1 cellular context compared by ENCODE assay signal in genomic region chr7:92584953-92585352, GRCh38.
TF ChIP-seq lines count a peak whose summit lies in the region.

No MANE protein-coding gene starts in this region.

TF ChIP-seq in K562, 482 proteins besides CTCF, POLR2A, EP300 and RAD21 (continues in another document):
- TF ChIP-seq SAFB2 (IDR thresholded peaks at IDR 0.05; ENCODE audit: borderline replicate concordance, low read depth, low read length, severe bottlenecking) (no peak), KAT2B (IDR thresholded peaks at IDR 0.05; ENCODE audit: low read depth, low read length) (no peak), ZNF778 (CRISPR knock-in tag; IDR thresholded peaks at IDR 0.05) (no peak), MAFK (IDR thresholded peaks at IDR 0.05; ENCODE audit: low read length) (no peak), ZNF75A (CRISPR knock-in tag; IDR thresholded peaks at IDR 0.05) (no peak), THRB (CRISPR knock-in tag; conservative IDR thresholded peaks at IDR 0.05) (no peak), KHSRP (IDR thresholded peaks at IDR 0.05) (no peak), RNF2 (IDR thresholded peaks at IDR 0.05) (no peak), ELK1 (CRISPR knock-in tag; IDR thresholded peaks at IDR 0.05) (no peak), RBM25 (IDR thresholded peaks at IDR 0.05; ENCODE audit: low read depth, low read length, severe bottlenecking) (peak; percentile 77), ELK3 (CRISPR knock-in tag; IDR thresholded peaks at IDR 0.05) (no peak), ZNF282 (CRISPR knock-in tag; IDR thresholded peaks at IDR 0.05) (no peak), SMARCA4 (IDR thresholded peaks at IDR 0.05) (no peak), GABPA (tag; conservative IDR thresholded peaks at IDR 0.05; ENCODE audit: low read depth) (peak; percentile 44; the same call in 1 of the 2 replicates), RBM17 (IDR thresholded peaks at IDR 0.05; ENCODE audit: borderline replicate concordance, low read depth, low read length) (no peak), MNT (conservative IDR thresholded peaks at IDR 0.05) (no peak), ZFP91 (CRISPR knock-in tag; IDR thresholded peaks at IDR 0.05) (no peak), SRSF9 (IDR thresholded peaks at IDR 0.05; ENCODE audit: borderline replicate concordance, low read depth, low read length) (no peak), ZBTB33 (CRISPR knock-in tag; IDR thresholded peaks at IDR 0.05) (no peak), ZNF280A (IDR thresholded peaks at IDR 0.05; ENCODE audit: low read depth, partially characterized antibody) (no peak), ZNF707 (CRISPR knock-in tag; conservative IDR thresholded peaks at IDR 0.05) (no peak), KLF1 (tag; IDR thresholded peaks at IDR 0.05) (no peak), ZBTB17 (CRISPR knock-in tag; IDR thresholded peaks at IDR 0.05) (no peak), SRF (CRISPR knock-in tag; IDR thresholded peaks at IDR 0.05) (peak; percentile 97 to 100), ZEB2 (IDR thresholded peaks at IDR 0.05) (no peak), NCOA6 (IDR thresholded peaks at IDR 0.05) (no peak), XRCC3 (IDR thresholded peaks at IDR 0.05) (no peak), FOXM1 (IDR thresholded peaks at IDR 0.05; ENCODE audit: low read depth) (peak; percentile 27; the same call in 1 of the 2 replicates), FOXM1 (CRISPR knock-in tag; IDR thresholded peaks at IDR 0.05; ENCODE audit: low read depth) (no peak), TGIF2 (CRISPR knock-in tag; IDR thresholded peaks at IDR 0.05) (no peak), ZNF197 (CRISPR knock-in tag; IDR thresholded peaks at IDR 0.05; ENCODE audit: low read depth) (no peak), HNRNPK (IDR thresholded peaks at IDR 0.05; ENCODE audit: low read depth, low read length, poor library complexity, severe bottlenecking) (no peak), CREM (IDR thresholded peaks at IDR 0.05; ENCODE audit: low read depth) (no peak), ZNF551 (CRISPR knock-in tag; IDR thresholded peaks at IDR 0.05) (no peak), ZNF644 (tag; IDR thresholded peaks at IDR 0.05; ENCODE audit: low read depth) (0 out of 2 replicates have a peak, but pooled peaks have one; percentile 56), ZNF124 (CRISPR knock-in tag; IDR thresholded peaks at IDR 0.05) (no peak), NFYB (IDR thresholded peaks at IDR 0.05; ENCODE audit: extremely low read depth, insufficient read length) (peak; percentile 57), ELF2 (CRISPR knock-in tag; IDR thresholded peaks at IDR 0.05) (no peak), ZNF431 (CRISPR knock-in tag; IDR thresholded peaks at IDR 0.05) (no peak), FOXJ2 (tag; IDR thresholded peaks at IDR 0.05) (no peak), HNRNPLL (IDR thresholded peaks at IDR 0.05; ENCODE audit: low read depth, low read length, poor library complexity, severe bottlenecking) (no peak), MBD1 (CRISPR knock-in tag; IDR thresholded peaks at IDR 0.05) (no peak), EP400 (IDR thresholded peaks at IDR 0.05) (peak; percentile 23; the same call in 1 of the 2 replicates), IFI16 (CRISPR knock-in tag; IDR thresholded peaks at IDR 0.05) (no peak), ZNF23 (CRISPR knock-in tag; IDR thresholded peaks at IDR 0.05) (no peak), CC2D1A (IDR thresholded peaks at IDR 0.05) (0 out of 2 replicates have a peak, but pooled peaks have one; percentile 43), ZMIZ1 (IDR thresholded peaks at IDR 0.05; ENCODE audit: low read depth in 2 of 2, low read length in 2 of 2) (no peak), FOS (IDR thresholded peaks at IDR 0.05; ENCODE audit: extremely low read depth, insufficient read length) (peak; percentile 34), NR2F6 (CRISPR knock-in tag; IDR thresholded peaks at IDR 0.05) (no peak), ZNF57 (CRISPR knock-in tag; IDR thresholded peaks at IDR 0.05) (no peak), MBD2 (IDR thresholded peaks at IDR 0.05; ENCODE audit: borderline replicate concordance, low read depth) (no peak), ILK (tag; IDR thresholded peaks at IDR 0.05; ENCODE audit: borderline replicate concordance, low read depth) (no peak), GTF2F1 (IDR thresholded peaks at IDR 0.05; ENCODE audit: low read depth, low read length) (no peak), IRF1 (CRISPR knock-in tag; IDR thresholded peaks at IDR 0.05; ENCODE audit: borderline replicate concordance) (no peak), CREBBP (IDR thresholded peaks at IDR 0.05; ENCODE audit: low read depth, low read length) (no peak), FIP1L1 (IDR thresholded peaks at IDR 0.05; ENCODE audit: low read depth, low read length, poor library complexity, severe bottlenecking) (no peak), TEAD1 (CRISPR knock-in tag; IDR thresholded peaks at IDR 0.05) (no peak), ZNF212 (CRISPR knock-in tag; IDR thresholded peaks at IDR 0.05) (no peak), KDM2B (CRISPR knock-in tag; IDR thresholded peaks at IDR 0.05) (no peak), SOX6 (IDR thresholded peaks at IDR 0.05) (no peak)
